18 cellular contexts compared by ENCODE assay signal in genomic region chr9:116030532-116030931, GRCh38.
DNase-seq lines count a peak whose midpoint lies in the region; ATAC-seq and TF ChIP-seq lines count a peak whose summit lies in the region.
"Had no signal": no experiment of that assay in that cellular context is flagged by ENCODE, and none has a peak within 500 bp of the region (broad histone marks: within the 10 kb centered on the region; RNA-seq: fewer than 3 reads in every experiment).

No MANE protein-coding gene starts in this region.

- ATAC-seq in stimulated activated memory B cell treated with anti-CD40 and anti-IgM and Interleukin-4, amounts not matched to agents 10 μg/mL and 1 μg/mL and 100 μg/mL, for 72 hours, result no peak
- no peak for ATAC-seq in left ventricle myocardium superior
- ATAC-seq: GM23338, K562 had no signal

- no peaks in the 10 kb centered on the region for H4K20me1 ChIP-seq in PC-9 (ENCODE audit: insufficient read depth)

- BruUV-seq in PC-9 (replicated peaks; lab: Mats Ljungman, UMichigan), result no TSS peak

- intact Hi-C loops in PC-9 (cut with micrococcal nuclease; ENCODE audit: unreplicated experiment) (no loop called here), left ventricle myocardium superior (cut with micrococcal nuclease) (no loop called here)

- DNase-seq in GM04503 (ENCODE audit: low read depth) (peak; percentile 51), PC-9 (no peak), fibroblast of mammary gland (ENCODE audit: low read depth) (peak; percentile 6), pons (ENCODE audit: low spot score) (peak; percentile 8), left ventricle myocardium superior (no peak), DMS79 treated with DMSO at 0.1 percent for 48 hours (lab: John Stamatoyannopoulos, UW) (no peak), immature natural killer cell (no peak)
- DNase-seq: ACHN; AML-193; Caco-2; CD4-positive, alpha-beta T cell; GF-D8; HCEC 1CT had no signal

- H3K79me2 ChIP-seq in PC-9 (ENCODE audit: low read depth), result no peaks in the 10 kb centered on the region

- no peak overlapping the region for H3K4me3 ChIP-seq in PC-9
- H3K4me3 ChIP-seq in fibroblast of mammary gland (ENCODE audit: control insufficient read depth, low read depth, low read length), result no peak overlapping the region
- H3K4me3 ChIP-seq: GM23338, K562 had no signal

- no peaks in the 10 kb centered on the region for H3K9me2 ChIP-seq in PC-9 (ENCODE audit: insufficient read depth)

- H3K36me3 Mint-ChIP-seq in stimulated activated memory B cell treated with anti-CD40 and anti-IgM and Interleukin-4, amounts not matched to agents 10 μg/mL and 1 μg/mL and 100 μg/mL, for 72 hours, result no peaks in the 10 kb centered on the region
- H3K36me3 Mint-ChIP-seq in immature natural killer cell, result no peaks in the 10 kb centered on the region

- H3K9me3 ChIP-seq in PC-9 (ENCODE audit: insufficient read depth, low read depth), result no peaks in the 10 kb centered on the region
- H3K9me3 ChIP-seq: Caco-2 had no signal

- CTCF ChIA-PET in PC-9 (lab: Charles Lee), result no interaction called here

- H3K36me3 ChIP-seq in PC-9 (ENCODE audit: low read depth), result no peaks in the 10 kb centered on the region

- no peak overlapping the region for H3K4me2 ChIP-seq in PC-9
- H3K4me2 ChIP-seq: GM23338 had no signal

- H3K27ac ChIP-seq in PC-9, result no peak overlapping the region
- H3K27ac ChIP-seq: C4-2B, HL-60 had no signal

- H3K27me3 ChIP-seq in PC-9 (ENCODE audit: insufficient read depth, low read depth), result no peaks in the 10 kb centered on the region

- no peak overlapping the region for H3K27ac Mint-ChIP-seq in stimulated activated memory B cell treated with anti-CD40 and anti-IgM and Interleukin-4, amounts not matched to agents 10 μg/mL and 1 μg/mL and 100 μg/mL, for 72 hours
- no peak overlapping the region for H3K27ac Mint-ChIP-seq in immature natural killer cell
- H3K27ac Mint-ChIP-seq: CD4-positive, alpha-beta T cell; GM23338 had no signal

- H2AFZ ChIP-seq in PC-9, result peak overlapping the region; percentile 50; the same call in 1 of the 2 replicates
- H2AFZ ChIP-seq: GM23338 had no signal

- peaks cover 6% of the 10 kb centered on the region; the same call in 1 of the 2 replicates for H3K4me1 ChIP-seq in PC-9 (replicated peaks; ENCODE audit: insufficient read depth)
- H3K4me1 ChIP-seq: Caco-2 had no signal

- peaks cover 17% of the 10 kb centered on the region for H3K9me3 Mint-ChIP-seq in stimulated activated memory B cell treated with anti-CD40 and anti-IgM and Interleukin-4, amounts not matched to agents 10 μg/mL and 1 μg/mL and 100 μg/mL, for 72 hours
- peaks cover 9 to 51% (median 21%) of the 10 kb centered on the region in 6 donors for H3K9me3 Mint-ChIP-seq in immature natural killer cell

- TF ChIP-seq CTCF in PC-9 (conservative IDR thresholded peaks at IDR 0.05) (no peak), fibroblast of mammary gland (conservative IDR thresholded peaks at IDR 0.05; ENCODE audit: control insufficient read depth, insufficient read depth, low read depth, low read length) (no peak)

- H3F3A ChIP-seq in PC-9 (ENCODE audit: insufficient read depth, low read depth), result no peaks in the 10 kb centered on the region

- no peaks in the 10 kb centered on the region for H3K4me1 Mint-ChIP-seq in stimulated activated memory B cell treated with anti-CD40 and anti-IgM and Interleukin-4, amounts not matched to agents 10 μg/mL and 1 μg/mL and 100 μg/mL, for 72 hours
- H3K4me1 Mint-ChIP-seq in immature natural killer cell, result no peaks in the 10 kb centered on the region

- no peaks in the 10 kb centered on the region for H3K27me3 Mint-ChIP-seq in stimulated activated memory B cell treated with anti-CD40 and anti-IgM and Interleukin-4, amounts not matched to agents 10 μg/mL and 1 μg/mL and 100 μg/mL, for 72 hours
- no peaks in the 10 kb centered on the region for H3K27me3 Mint-ChIP-seq in immature natural killer cell (ENCODE audit: low read depth in 3 of 3)

- H3K4me3 Mint-ChIP-seq in stimulated activated memory B cell treated with anti-CD40 and anti-IgM and Interleukin-4, amounts not matched to agents 10 μg/mL and 1 μg/mL and 100 μg/mL, for 72 hours, result no peak overlapping the region
- H3K4me3 Mint-ChIP-seq in immature natural killer cell, result no peak overlapping the region
- H3K4me3 Mint-ChIP-seq: CD4-positive, alpha-beta T cell; GM23338 had no signal

- POLR2A ChIA-PET in PC-9 (lab: Charles Lee; ENCODE audit: unreplicated experiment), result no interaction called here

Comparison
In these comparisons a context has a peak if more than half of its experiments do, and no peak if none do; other contexts are left out.
1. DNase-seq: peak in GM04503 (single experiment), fibroblast of mammary gland (single experiment) and pons (single experiment); none in PC-9 (0 of 2), left ventricle myocardium superior (single experiment), DMS79 treated with DMSO at 0.1 percent for 48 hours (single experiment) and immature natural killer cell (0 of 3).